Comparison of ENCODE assay signal across 8 cellular contexts in genomic region chr16:4273858-4274291, GRCh38. TPM values are rescaled to one million over a fixed set of nuclear protein-coding genes. Genes with fewer than 3 reads are reported as not detected.
A peak's percentile ranks its signal among the peaks of the same experiment; 100 is the strongest.
DNase-seq lines count a peak whose midpoint lies in the region; ATAC-seq and TF ChIP-seq lines count a peak whose summit lies in the region.

No MANE protein-coding gene starts in this region.

- ATAC-seq in left cardiac atrium: peak; percentile 9 to 46
- ATAC-seq in GM18858 (IDR thresholded peaks at IDR 0.05; ENCODE audit: unreplicated experiment): no peak
- no peak for ATAC-seq in GM19328 (IDR thresholded peaks at IDR 0.05; ENCODE audit: unreplicated experiment)

- H3K27me3 ChIP-seq in BLaER1 treated with 17β-estradiol and CSF1 and Interleukin-3, amounts not matched to agents 10 nM and 100 nM: no peaks in the 10 kb centered on the region
- no peaks in the 10 kb centered on the region for H3K27me3 ChIP-seq in GM23248 (replicated peaks; ENCODE audit: insufficient read depth)

- peak overlapping the region; percentile 49 to 99 (median 87) for H3K27ac ChIP-seq in BLaER1 treated with 17β-estradiol and CSF1 and Interleukin-3, amounts not matched to agents 10 nM and 100 nM
- peak overlapping the region; percentile 54 for H3K27ac ChIP-seq in GM23248

- H2AFZ ChIP-seq in GM23248: peak overlapping the region; percentile 72

- peak overlapping the region; percentile 76 to 98 (median 91) for H3K9ac ChIP-seq in BLaER1 treated with 17β-estradiol and CSF1 and Interleukin-3, amounts not matched to agents 10 nM and 100 nM
- peak overlapping the region; percentile 87 for H3K9ac ChIP-seq in GM23248

- WGBS in GM23248 (ENCODE audit: low coverage in 1 of 2, low lambda C conversion rate in 2 of 2, missing lambda C conversion rate in 2 of 2), 2 experiments: 7 to 8% methylated on average over 23 to 24 of the region's 24 CpGs

- intact Hi-C loops in left cardiac atrium (cut with DNase I): no loop called here

- in situ Hi-C loops in GM23248 (cut with MboI): no loop called here

- no peaks in the 10 kb centered on the region for H4K20me1 ChIP-seq in BLaER1 treated with 17β-estradiol and CSF1 and Interleukin-3, amounts not matched to agents 10 nM and 100 nM
- H4K20me1 ChIP-seq in GM23248 (ENCODE audit: insufficient read depth): no peaks in the 10 kb centered on the region

- no peaks in the 10 kb centered on the region for H3K9me3 Mint-ChIP-seq in activated naive CD8-positive, alpha-beta T cell (ENCODE audit: low read depth)

- H3F3A ChIP-seq in GM23248 (ENCODE audit: insufficient read depth): no peaks in the 10 kb centered on the region

- H3K4me3 ChIP-seq in BLaER1 treated with 17β-estradiol and CSF1 and Interleukin-3, amounts not matched to agents 10 nM and 100 nM: peak overlapping the region; percentile 68 to 91 (median 87)
- peak overlapping the region; percentile 80 for H3K4me3 ChIP-seq in GM23248
- H3K4me3 ChIP-seq in retinal pigment epithelial cell (ENCODE audit: low read length): peak overlapping the region; percentile 75

- DNase-seq in GM23248 (peak; percentile 49), OCI-M1 (lab: John Stamatoyannopoulos, UW) (peak; percentile 53), left cardiac atrium (peak; percentile 80), retinal pigment epithelial cell (ENCODE audit: low read depth) (no peak)

- no peaks in the 10 kb centered on the region for H3K9me3 ChIP-seq in BLaER1 treated with 17β-estradiol and CSF1 and Interleukin-3, amounts not matched to agents 10 nM and 100 nM (replicated peaks in 1 of 11)
- no peaks in the 10 kb centered on the region for H3K9me3 ChIP-seq in GM23248 (ENCODE audit: low read depth)

- peak overlapping the region; percentile 87 to 99 (median 94) for H3K4me2 ChIP-seq in BLaER1 treated with 17β-estradiol and CSF1 and Interleukin-3, amounts not matched to agents 10 nM and 100 nM
- peak overlapping the region; percentile 83 for H3K4me2 ChIP-seq in GM23248 (ENCODE audit: unreplicated experiment)

- peaks cover 25% of the 10 kb centered on the region for H3K79me2 ChIP-seq in GM23248 (ENCODE audit: insufficient read depth)

- peaks cover 6% of the 10 kb centered on the region for H3K4me1 Mint-ChIP-seq in activated naive CD8-positive, alpha-beta T cell (ENCODE audit: low read depth)

- H3K4me1 ChIP-seq in BLaER1 treated with 17β-estradiol and CSF1 and Interleukin-3, amounts not matched to agents 10 nM and 100 nM: peaks cover 20 to 49% (median 43%) of the 10 kb centered on the region in 10 experiments
- H3K4me1 ChIP-seq in GM23248 (ENCODE audit: insufficient read depth): peaks cover 4% of the 10 kb centered on the region; the same call in 1 of the 2 replicates

- peak overlapping the region; percentile 61 for H3K27ac Mint-ChIP-seq in activated naive CD8-positive, alpha-beta T cell

- no peaks in the 10 kb centered on the region for H3K36me3 Mint-ChIP-seq in activated naive CD8-positive, alpha-beta T cell

- H3K36me3 ChIP-seq in BLaER1 treated with 17β-estradiol and CSF1 and Interleukin-3, amounts not matched to agents 10 nM and 100 nM: peaks cover 0 to 14% (median 1%) of the 10 kb centered on the region in 11 experiments; a peak in 8 of 22 replicates
- no peaks in the 10 kb centered on the region for H3K36me3 ChIP-seq in GM23248 (ENCODE audit: low read depth)

- peak overlapping the region; percentile 87 for H3K4me3 Mint-ChIP-seq in activated naive CD8-positive, alpha-beta T cell

- no peaks in the 10 kb centered on the region for H3K27me3 Mint-ChIP-seq in activated naive CD8-positive, alpha-beta T cell

- peak; percentile 16 for TF ChIP-seq CTCF in retinal pigment epithelial cell (conservative IDR thresholded peaks at IDR 0.05; ENCODE audit: low read depth, low read length)

- H3K9me2 ChIP-seq in GM23248 (ENCODE audit: insufficient read depth): no peaks in the 10 kb centered on the region

RNA-seq across cellular contexts. Expression of gene TFAP4, which starts 1.1 kb away (rescaled TPM):
- 3.4 and 5.4 TPM in 2 replicates for total RNA-seq in GM23248 (2014; rRNA removed; shearing (Covaris generic))
- polyA plus RNA-seq in GM23248 (2016; fragmentation: Nextera tagmentation; extraction: Ambion mirVana): 0.91 and 1.5 TPM in 2 replicates
- 1 to 10 TPM; 3.7 to 4.2 TPM for total RNA-seq in left cardiac atrium

RNA-seq across cellular contexts. Expression of gene SRL, which starts 32.0 kb away (rescaled TPM):
- total RNA-seq in GM23248 (2014; rRNA removed; shearing (Covaris generic)): not detected in 2 replicates
- polyA plus RNA-seq in GM23248 (2016; fragmentation: Nextera tagmentation; extraction: Ambion mirVana): not detected in 2 replicates
- total RNA-seq in left cardiac atrium: 100 to 1,000 TPM; 302 to 359 TPM

RNA-seq across cellular contexts. Expression of gene GLIS2, which starts 42.0 kb away (rescaled TPM):
- total RNA-seq in GM23248 (2014; rRNA removed; shearing (Covaris generic)): 2.9 and 3.2 TPM in 2 replicates
- polyA plus RNA-seq in GM23248 (2016; fragmentation: Nextera tagmentation; extraction: Ambion mirVana): 6.8 and 7.3 TPM in 2 replicates
- total RNA-seq in left cardiac atrium: 10 to 100 TPM; 23.9 to 29.2 TPM

Comparison
In these comparisons a context has a peak if more than half of its experiments do, and no peak if none do; other contexts are left out.
1. ATAC-seq: peak in left cardiac atrium (2 of 2); none in GM18858 (single experiment) and GM19328 (single experiment).
2. RNA of gene SRL, which starts 32.0 kb away (total RNA-seq): 302 to 359 TPM in left cardiac atrium; not detected in GM23248; every median in the first group is over 100 times any median in the second.
3. Peak in every context shown above with its lines, with median percentiles within 50 percentile points of each other: H3K4me3 ChIP-seq.